ENCODE assay signal across 1 cellular context in the genomic region with DNA sequence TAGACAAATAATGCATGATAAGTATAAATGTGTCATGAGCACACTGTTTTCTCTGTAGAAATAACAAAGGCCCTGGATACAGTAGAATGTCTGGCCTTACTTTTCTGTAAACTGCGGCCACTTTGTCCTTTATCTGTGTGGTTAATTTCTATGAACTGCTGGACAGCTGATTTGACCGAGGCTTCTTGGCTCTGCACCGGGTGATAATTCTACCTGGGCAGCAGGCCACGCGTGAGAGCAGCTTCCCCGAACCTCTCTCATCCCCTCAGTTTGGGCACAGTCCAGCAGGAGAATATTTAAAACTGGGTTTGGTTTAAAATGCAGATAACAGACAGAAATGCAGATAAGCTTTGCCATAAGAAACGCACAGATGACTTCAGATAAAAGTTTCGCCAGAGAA.
TF ChIP-seq lines count a peak whose summit lies in the region.

No MANE protein-coding gene starts in this region.

TF ChIP-seq in GM23338, 12 proteins besides CTCF, POLR2A, EP300 and RAD21 (continued from another document):
- TF ChIP-seq, protein P1, sequence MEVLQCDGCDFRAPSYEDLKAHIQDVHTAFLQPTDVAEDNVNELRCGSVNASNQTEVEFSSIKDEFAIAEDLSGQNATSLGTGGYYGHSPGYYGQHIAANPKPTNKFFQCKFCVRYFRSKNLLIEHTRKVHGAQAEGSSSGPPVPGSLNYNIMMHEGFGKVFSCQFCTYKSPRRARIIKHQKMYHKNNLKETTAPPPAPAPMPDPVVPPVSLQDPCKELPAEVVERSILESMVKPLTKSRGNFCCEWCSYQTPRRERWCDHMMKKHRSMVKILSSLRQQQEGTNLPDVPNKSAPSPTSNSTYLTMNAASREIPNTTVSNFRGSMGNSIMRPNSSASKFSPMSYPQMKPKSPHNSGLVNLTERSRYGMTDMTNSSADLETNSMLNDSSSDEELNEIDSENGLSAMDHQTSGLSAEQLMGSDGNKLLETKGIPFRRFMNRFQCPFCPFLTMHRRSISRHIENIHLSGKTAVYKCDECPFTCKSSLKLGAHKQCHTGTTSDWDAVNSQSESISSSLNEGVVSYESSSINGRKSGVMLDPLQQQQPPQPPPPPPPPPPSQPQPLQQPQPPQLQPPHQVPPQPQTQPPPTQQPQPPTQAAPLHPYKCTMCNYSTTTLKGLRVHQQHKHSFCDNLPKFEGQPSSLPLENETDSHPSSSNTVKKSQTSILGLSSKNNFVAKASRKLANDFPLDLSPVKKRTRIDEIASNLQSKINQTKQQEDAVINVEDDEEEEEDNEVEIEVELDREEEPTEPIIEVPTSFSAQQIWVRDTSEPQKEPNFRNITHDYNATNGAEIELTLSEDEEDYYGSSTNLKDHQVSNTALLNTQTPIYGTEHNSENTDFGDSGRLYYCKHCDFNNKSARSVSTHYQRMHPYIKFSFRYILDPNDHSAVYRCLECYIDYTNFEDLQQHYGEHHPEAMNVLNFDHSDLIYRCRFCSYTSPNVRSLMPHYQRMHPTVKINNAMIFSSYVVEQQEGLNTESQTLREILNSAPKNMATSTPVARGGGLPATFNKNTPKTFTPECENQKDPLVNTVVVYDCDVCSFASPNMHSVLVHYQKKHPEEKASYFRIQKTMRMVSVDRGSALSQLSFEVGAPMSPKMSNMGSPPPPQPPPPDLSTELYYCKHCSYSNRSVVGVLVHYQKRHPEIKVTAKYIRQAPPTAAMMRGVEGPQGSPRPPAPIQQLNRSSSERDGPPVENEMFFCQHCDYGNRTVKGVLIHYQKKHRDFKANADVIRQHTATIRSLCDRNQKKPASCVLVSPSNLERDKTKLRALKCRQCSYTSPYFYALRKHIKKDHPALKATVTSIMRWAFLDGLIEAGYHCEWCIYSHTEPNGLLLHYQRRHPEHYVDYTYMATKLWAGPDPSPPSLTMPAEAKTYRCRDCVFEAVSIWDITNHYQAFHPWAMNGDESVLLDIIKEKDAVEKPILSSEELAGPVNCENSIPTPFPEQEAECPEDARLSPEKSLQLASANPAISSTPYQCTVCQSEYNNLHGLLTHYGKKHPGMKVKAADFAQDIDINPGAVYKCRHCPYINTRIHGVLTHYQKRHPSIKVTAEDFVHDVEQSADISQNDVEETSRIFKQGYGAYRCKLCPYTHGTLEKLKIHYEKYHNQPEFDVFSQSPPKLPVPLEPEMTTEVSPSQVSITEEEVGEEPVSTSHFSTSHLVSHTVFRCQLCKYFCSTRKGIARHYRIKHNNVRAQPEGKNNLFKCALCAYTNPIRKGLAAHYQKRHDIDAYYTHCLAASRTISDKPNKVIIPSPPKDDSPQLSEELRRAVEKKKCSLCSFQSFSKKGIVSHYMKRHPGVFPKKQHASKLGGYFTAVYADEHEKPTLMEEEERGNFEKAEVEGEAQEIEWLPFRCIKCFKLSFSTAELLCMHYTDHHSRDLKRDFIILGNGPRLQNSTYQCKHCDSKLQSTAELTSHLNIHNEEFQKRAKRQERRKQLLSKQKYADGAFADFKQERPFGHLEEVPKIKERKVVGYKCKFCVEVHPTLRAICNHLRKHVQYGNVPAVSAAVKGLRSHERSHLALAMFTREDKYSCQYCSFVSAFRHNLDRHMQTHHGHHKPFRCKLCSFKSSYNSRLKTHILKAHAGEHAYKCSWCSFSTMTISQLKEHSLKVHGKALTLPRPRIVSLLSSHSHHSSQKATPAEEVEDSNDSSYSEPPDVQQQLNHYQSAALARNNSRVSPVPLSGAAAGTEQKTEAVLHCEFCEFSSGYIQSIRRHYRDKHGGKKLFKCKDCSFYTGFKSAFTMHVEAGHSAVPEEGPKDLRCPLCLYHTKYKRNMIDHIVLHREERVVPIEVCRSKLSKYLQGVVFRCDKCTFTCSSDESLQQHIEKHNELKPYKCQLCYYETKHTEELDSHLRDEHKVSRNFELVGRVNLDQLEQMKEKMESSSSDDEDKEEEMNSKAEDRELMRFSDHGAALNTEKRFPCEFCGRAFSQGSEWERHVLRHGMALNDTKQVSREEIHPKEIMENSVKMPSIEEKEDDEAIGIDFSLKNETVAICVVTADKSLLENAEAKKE (CRISPR knock-in tag; IDR thresholded peaks at IDR 0.05): no peak
- TF ChIP-seq ZNF114 (CRISPR knock-in tag; IDR thresholded peaks at IDR 0.05): no peak
- no peak for TF ChIP-seq EZH2 (IDR thresholded peaks at IDR 0.05; ENCODE audit: low read depth, unreplicated experiment)
- no peak for TF ChIP-seq CREB1 (CRISPR knock-in tag; IDR thresholded peaks at IDR 0.05; ENCODE audit: low read depth)
- TF ChIP-seq, protein P2, sequence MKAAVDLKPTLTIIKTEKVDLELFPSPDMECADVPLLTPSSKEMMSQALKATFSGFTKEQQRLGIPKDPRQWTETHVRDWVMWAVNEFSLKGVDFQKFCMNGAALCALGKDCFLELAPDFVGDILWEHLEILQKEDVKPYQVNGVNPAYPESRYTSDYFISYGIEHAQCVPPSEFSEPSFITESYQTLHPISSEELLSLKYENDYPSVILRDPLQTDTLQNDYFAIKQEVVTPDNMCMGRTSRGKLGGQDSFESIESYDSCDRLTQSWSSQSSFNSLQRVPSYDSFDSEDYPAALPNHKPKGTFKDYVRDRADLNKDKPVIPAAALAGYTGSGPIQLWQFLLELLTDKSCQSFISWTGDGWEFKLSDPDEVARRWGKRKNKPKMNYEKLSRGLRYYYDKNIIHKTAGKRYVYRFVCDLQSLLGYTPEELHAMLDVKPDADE (IDR thresholded peaks at IDR 0.05): no peak
- TF ChIP-seq, protein P3, sequence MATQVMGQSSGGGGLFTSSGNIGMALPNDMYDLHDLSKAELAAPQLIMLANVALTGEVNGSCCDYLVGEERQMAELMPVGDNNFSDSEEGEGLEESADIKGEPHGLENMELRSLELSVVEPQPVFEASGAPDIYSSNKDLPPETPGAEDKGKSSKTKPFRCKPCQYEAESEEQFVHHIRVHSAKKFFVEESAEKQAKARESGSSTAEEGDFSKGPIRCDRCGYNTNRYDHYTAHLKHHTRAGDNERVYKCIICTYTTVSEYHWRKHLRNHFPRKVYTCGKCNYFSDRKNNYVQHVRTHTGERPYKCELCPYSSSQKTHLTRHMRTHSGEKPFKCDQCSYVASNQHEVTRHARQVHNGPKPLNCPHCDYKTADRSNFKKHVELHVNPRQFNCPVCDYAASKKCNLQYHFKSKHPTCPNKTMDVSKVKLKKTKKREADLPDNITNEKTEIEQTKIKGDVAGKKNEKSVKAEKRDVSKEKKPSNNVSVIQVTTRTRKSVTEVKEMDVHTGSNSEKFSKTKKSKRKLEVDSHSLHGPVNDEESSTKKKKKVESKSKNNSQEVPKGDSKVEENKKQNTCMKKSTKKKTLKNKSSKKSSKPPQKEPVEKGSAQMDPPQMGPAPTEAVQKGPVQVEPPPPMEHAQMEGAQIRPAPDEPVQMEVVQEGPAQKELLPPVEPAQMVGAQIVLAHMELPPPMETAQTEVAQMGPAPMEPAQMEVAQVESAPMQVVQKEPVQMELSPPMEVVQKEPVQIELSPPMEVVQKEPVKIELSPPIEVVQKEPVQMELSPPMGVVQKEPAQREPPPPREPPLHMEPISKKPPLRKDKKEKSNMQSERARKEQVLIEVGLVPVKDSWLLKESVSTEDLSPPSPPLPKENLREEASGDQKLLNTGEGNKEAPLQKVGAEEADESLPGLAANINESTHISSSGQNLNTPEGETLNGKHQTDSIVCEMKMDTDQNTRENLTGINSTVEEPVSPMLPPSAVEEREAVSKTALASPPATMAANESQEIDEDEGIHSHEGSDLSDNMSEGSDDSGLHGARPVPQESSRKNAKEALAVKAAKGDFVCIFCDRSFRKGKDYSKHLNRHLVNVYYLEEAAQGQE (IDR thresholded peaks at IDR 0.05; ENCODE audit: unreplicated experiment): no peak
- TF ChIP-seq JUNB (IDR thresholded peaks at IDR 0.05; ENCODE audit: unreplicated experiment): no peak
TF ChIP-seq in GM23338: peak in this region for 0.
